21 cellular contexts compared by ENCODE assay signal in genomic region chr7:6116216-6116615, GRCh38. TPM values are rescaled to one million over a fixed set of nuclear protein-coding genes. Genes with fewer than 3 reads are reported as not detected.
DNase-seq lines count a peak whose midpoint lies in the region; ATAC-seq and TF ChIP-seq lines count a peak whose summit lies in the region.
"Had no signal": no experiment of that assay in that cellular context is flagged by ENCODE, and none has a peak within 500 bp of the region (broad histone marks: within the 10 kb centered on the region; RNA-seq: fewer than 3 reads in every experiment).

No MANE protein-coding gene starts in this region.

- ATAC-seq in Right ventricle myocardium inferior (no peak), GM19452 (IDR thresholded peaks at IDR 0.05; ENCODE audit: unreplicated experiment) (no peak), PC-3 (no peak)

- TF ChIP-seq CTCF in AG10803 (conservative IDR thresholded peaks at IDR 0.05; ENCODE audit: low read length), result no peak
- no peak for TF ChIP-seq CTCF in VCaP (conservative IDR thresholded peaks at IDR 0.05)
- TF ChIP-seq CTCF in PC-3 (conservative IDR thresholded peaks at IDR 0.05; ENCODE audit: low read depth, low read length), result no peak

- H3K9me2 ChIP-seq in PC-3 (replicated peaks; ENCODE audit: low read length), result no peaks in the 10 kb centered on the region

- H3K4me3 ChIP-seq in AG10803 (ENCODE audit: low read length), result no peak overlapping the region
- H3K4me3 ChIP-seq in PC-3 (ENCODE audit: low read length), result no peak overlapping the region
- H3K4me3 ChIP-seq: HAP-1 had no signal

- H3K27me3 ChIP-seq in PC-3 (ENCODE audit: low read length), result no peaks in the 10 kb centered on the region
- H3K27me3 ChIP-seq: BE2C had no signal

- H3K27ac ChIP-seq in VCaP (peak overlapping the region; percentile 40), PC-3 (ENCODE audit: low read length) (no peak overlapping the region)
- H3K27ac ChIP-seq: 22Rv1 had no signal

- H4K20me1 ChIP-seq in PC-3 (ENCODE audit: low read length), result no peaks in the 10 kb centered on the region

- no peak overlapping the region for H3K9ac ChIP-seq in PC-3 (ENCODE audit: low read length)

- no peak overlapping the region for H2AFZ ChIP-seq in PC-3 (ENCODE audit: low read length)

- POLR2A ChIA-PET in PC-3 (lab: Charles Lee; ENCODE audit: unreplicated experiment), result no interaction called here

- no TSS peak for BruUV-seq in PC-3 (replicated peaks; lab: Mats Ljungman, UMichigan)

- H3K4me2 ChIP-seq in PC-3 (ENCODE audit: low read length), result no peak overlapping the region

- H3K4me1 ChIP-seq in PC-3 (ENCODE audit: insufficient read depth, low read length), result no peaks in the 10 kb centered on the region
- H3K4me1 ChIP-seq: BE2C, HAP-1 had no signal

- CTCF ChIA-PET in PC-3 (lab: Charles Lee), result no interaction called here

- peaks cover 1% of the 10 kb centered on the region; the same call in 1 of the 2 replicates for H3K79me2 ChIP-seq in PC-3 (ENCODE audit: low read length)

- H3K9me3 ChIP-seq in PC-3 (ENCODE audit: low read length), result peaks cover 4% of the 10 kb centered on the region; the same call in 1 of the 2 replicates
- H3K9me3 ChIP-seq: BE2C had no signal

- DNase-seq in AG10803 (ENCODE audit: low read depth) (peak; percentile 57), EL (peak; percentile 26), foreskin melanocyte (peak; percentile 25), Right ventricle myocardium inferior (ENCODE audit: missing footprints) (no peak), PC-3 (no peak), erythroblast (lab: John Stamatoyannopoulos, UW) (no peak)
- DNase-seq: AML-193; BE2C; C1 segment of cervical spinal cord; Calu3; CD4-positive, alpha-beta memory T cell; COR-L47; DMS153; DND-41; GF-D8; GOT3; HFFc6 had no signal

- no peak for TF ChIP-seq POLR2A in erythroblast (IDR thresholded peaks at IDR 0.05; ENCODE audit: low read length)

- H3K36me3 ChIP-seq in PC-3 (ENCODE audit: low read depth, low read length), result peaks cover 53% of the 10 kb centered on the region

- intact Hi-C loops in Right ventricle myocardium inferior (cut with DNase I), result no loop called here
- intact Hi-C loops in PC-3 (cut with micrococcal nuclease), result no loop called here

- no peaks in the 10 kb centered on the region for H3F3A ChIP-seq in PC-3 (ENCODE audit: low read length, unreplicated experiment)

RNA-seq across cellular contexts. Expression of gene USP42, which starts 11.5 kb away (rescaled TPM):
- total RNA-seq in Right ventricle myocardium inferior (4.4 TPM), PC-3 (2014; rRNA removed) (3.9 and 5.6 TPM in 2 replicates)

RNA-seq across cellular contexts. Expression of gene EIF2AK1, which starts 57.2 kb away (rescaled TPM):
- total RNA-seq in Right ventricle myocardium inferior, result 52.8 TPM
- total RNA-seq in PC-3 (2014; rRNA removed), result 239 and 325 TPM in 2 replicates

Comparison
In these comparisons a context has a peak if more than half of its experiments do, and no peak if none do; other contexts are left out.
1. DNase-seq: peak in AG10803 (single experiment), EL (single experiment) and foreskin melanocyte (single experiment); none in Right ventricle myocardium inferior (single experiment), PC-3 (single experiment) and erythroblast (0 of 2).